In the genomic region with DNA sequence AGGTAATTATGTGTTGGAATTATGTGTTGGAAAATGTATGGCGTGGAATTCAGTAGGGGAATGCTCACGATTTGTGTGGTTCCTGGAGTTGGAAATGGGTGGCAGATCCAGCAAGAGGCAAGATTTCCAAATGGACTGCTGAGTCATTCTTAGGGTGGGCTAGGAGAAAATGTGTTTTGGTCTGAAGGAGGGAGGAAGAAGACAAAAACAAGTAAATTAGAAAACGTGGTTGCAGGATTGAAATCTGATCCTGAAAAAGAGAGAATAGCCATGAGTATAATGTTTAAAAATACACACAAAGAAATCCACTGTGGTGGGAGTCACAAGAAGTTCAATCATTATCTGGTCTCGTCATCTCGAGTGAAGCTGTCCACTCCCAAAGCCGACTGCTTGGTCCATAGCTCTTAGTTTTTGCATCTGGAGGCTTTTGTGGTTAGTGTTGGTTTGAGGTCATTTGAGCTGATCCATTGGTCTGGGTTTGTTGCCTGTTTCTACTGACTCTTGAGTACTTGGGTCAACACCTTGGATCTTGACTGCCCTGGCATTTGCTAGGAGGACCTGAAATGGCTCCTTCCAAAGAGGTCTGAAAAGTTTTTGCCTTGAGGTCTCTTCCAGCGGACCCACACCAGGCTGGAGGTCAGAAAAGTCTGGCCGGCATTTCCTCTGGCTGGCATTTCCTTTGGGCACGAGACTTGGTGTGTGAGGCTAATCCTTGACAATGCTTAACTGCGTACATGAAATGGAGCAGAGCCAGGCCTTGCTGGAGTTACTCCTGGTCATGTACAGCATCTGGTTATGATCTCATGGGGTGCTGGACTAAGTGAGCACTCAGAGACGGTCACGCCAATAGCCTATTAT, we compare ENCODE assay signal across 14 cellular contexts. TPM values are rescaled to one million over a fixed set of nuclear protein-coding genes. Genes with fewer than 3 reads are reported as not detected.
A peak's percentile ranks its signal among the peaks of the same experiment; 100 is the strongest.
DNase-seq lines count a peak whose midpoint lies in the region; ATAC-seq, FAIRE-seq and TF ChIP-seq lines count a peak whose summit lies in the region.
"Had no signal": no experiment of that assay in that cellular context is flagged by ENCODE, and none has a peak within 500 bp of the region (broad histone marks: within the 10 kb centered on the region; RNA-seq: fewer than 3 reads in every experiment).

No MANE protein-coding gene starts in this region.

- H3K27me3 Mint-ChIP-seq in activated naive CD4-positive, alpha-beta T cell treated with anti-CD3 and anti-CD28 coated beads, Interleukin-2, amount 10 ng/mL, durations not matched to agents 7 days and 5 days: no peaks in the 10 kb centered on the region

- peak overlapping the region; percentile 61; the same call in 1 of the 2 replicates for H2BK15ac ChIP-seq in H1 (ENCODE audit: low read length)

- H3K4me2 ChIP-seq in OCI-LY3 (ENCODE audit: low read length) (peak overlapping the region; percentile 98), H1 (ENCODE audit: insufficient read depth in 1 of 2, low read depth in 2 of 2, low read length in 2 of 2) (no peak overlapping the region; a peak in 1 of 4 replicates)

- H3K4ac ChIP-seq in H1 (replicated peaks; ENCODE audit: insufficient read length, low read depth, low read length): no peak overlapping the region

- H3K4me3 ChIP-seq in OCI-LY3 (ENCODE audit: low read length): peak overlapping the region; percentile 95
- no peak overlapping the region for H3K4me3 ChIP-seq in H1 (ENCODE audit: extremely low read depth in 1 of 4, insufficient read depth in 2 of 4, low read depth in 3 of 4, low read length in 4 of 4)

- peaks cover 3% of the 10 kb centered on the region for H3K36me3 ChIP-seq in OCI-LY3 (replicated peaks; ENCODE audit: low read depth, low read length)
- H3K36me3 ChIP-seq in H1 (ENCODE audit: control insufficient read depth in 2 of 4, insufficient read depth in 4 of 4, low read length in 3 of 4): no peaks in the 10 kb centered on the region
- H3K36me3 ChIP-seq: right atrium auricular region had no signal

- H3K23ac ChIP-seq in H1 (ENCODE audit: insufficient read length): no peak overlapping the region

- H3K79me2 ChIP-seq in OCI-LY3 (ENCODE audit: low read length) (peaks cover 58% of the 10 kb centered on the region), H1 (ENCODE audit: control insufficient read depth in 1 of 2, insufficient read depth in 2 of 2, low read length in 2 of 2) (no peaks in the 10 kb centered on the region)

- no peak overlapping the region for H4K5ac ChIP-seq in H1 (ENCODE audit: insufficient read length, low read depth, low read length)

- H3K23me2 ChIP-seq in H1 (ENCODE audit: low read depth, low read length): no peaks in the 10 kb centered on the region; the same call in 1 of the 2 replicates

- peak overlapping the region; percentile 81 for H3K4me3 Mint-ChIP-seq in activated naive CD4-positive, alpha-beta T cell treated with anti-CD3 and anti-CD28 coated beads, Interleukin-2, amount 10 ng/mL, durations not matched to agents 7 days and 5 days
- peak overlapping the region; percentile 77 for H3K4me3 Mint-ChIP-seq in stimulated activated effector memory CD8-positive, alpha-beta T cell treated with anti-CD3 and anti-CD28 coated beads, Interleukin-12 subunit alpha, Interleukin-12 subunit beta, amount 100 ng/mL, for 72 hours
- H3K4me3 Mint-ChIP-seq: mesothelial cell of epicardium had no signal

- H3K9me3 ChIP-seq in OCI-LY3 (ENCODE audit: insufficient read depth, low read length): no peaks in the 10 kb centered on the region
- no peaks in the 10 kb centered on the region for H3K9me3 ChIP-seq in H1 (ENCODE audit: insufficient read depth in 2 of 2, low read depth in 1 of 2, low read length in 1 of 2)
- H3K9me3 ChIP-seq: right atrium auricular region had no signal

- 88 to 100% methylated on average over 1 to 12 of the region's 12 CpGs for WGBS in H1 (ENCODE audit: extremely low coverage in 1 of 2, insufficient coverage in 1 of 2, insufficient read length in 1 of 2, insufficient replicate concordance in 2 of 2, low coverage in 1 of 2, low lambda C conversion rate in 2 of 2, missing lambda C conversion rate in 1 of 2), 2 experiments

- H4K20me1 ChIP-seq in OCI-LY3 (ENCODE audit: insufficient read depth, low read length) (no peaks in the 10 kb centered on the region; the same call in 1 of the 2 replicates), H1 (replicated peaks in 1 of 2; ENCODE audit: control insufficient read depth in 1 of 2, insufficient read depth in 2 of 2, low read length in 2 of 2) (no peaks in the 10 kb centered on the region)

- peaks cover 64% of the 10 kb centered on the region for H3K4me1 Mint-ChIP-seq in activated naive CD4-positive, alpha-beta T cell treated with anti-CD3 and anti-CD28 coated beads, Interleukin-2, amount 10 ng/mL, durations not matched to agents 7 days and 5 days
- H3K4me1 Mint-ChIP-seq in stimulated activated effector memory CD8-positive, alpha-beta T cell treated with anti-CD3 and anti-CD28 coated beads, Interleukin-12 subunit alpha, Interleukin-12 subunit beta, amount 100 ng/mL, for 72 hours: peaks cover 48% of the 10 kb centered on the region

- H3K14ac ChIP-seq in H1 (ENCODE audit: insufficient read length): no peak overlapping the region

- H4K8ac ChIP-seq in H1 (ENCODE audit: extremely low read depth, insufficient read depth, low read length): no peak overlapping the region; the same call in 1 of the 2 replicates

- TF ChIP-seq RAD21 in H1 (IDR thresholded peaks at IDR 0.05 in 1 of 2, conservative IDR thresholded peaks at IDR 0.05 in 1 of 2; ENCODE audit: low read depth in 2 of 2, low read length in 2 of 2): no peak

- no peak for ATAC-seq in stimulated activated effector memory CD8-positive, alpha-beta T cell treated with anti-CD3 and anti-CD28 coated beads, Interleukin-12 subunit alpha, Interleukin-12 subunit beta, amount 100 ng/mL, for 72 hours
- ATAC-seq in HG03108 (IDR thresholded peaks at IDR 0.05; ENCODE audit: unreplicated experiment) (no peak), GM19023 (IDR thresholded peaks at IDR 0.05; ENCODE audit: unreplicated experiment) (no peak)

- POLR2A ChIA-PET in H1 (lab: Charles Lee; ENCODE audit: partially characterized antibody): no interaction called here

- TF ChIP-seq CTCF in OCI-LY3 (IDR thresholded peaks at IDR 0.05; ENCODE audit: low read depth, low read length) (no peak), H1 (IDR thresholded peaks at IDR 0.05; ENCODE audit: control extremely low read depth in 1 of 3, insufficient read depth in 1 of 3, low read depth in 1 of 3, low read length in 3 of 3) (no peak)

- H2BK120ac ChIP-seq in H1 (replicated peaks; ENCODE audit: low read depth, low read length): no peak overlapping the region

- CTCF ChIA-PET in activated naive CD4-positive, alpha-beta T cell treated with anti-CD3 and anti-CD28 coated beads, Interleukin-2, amount 10 ng/mL, durations not matched to agents 7 days and 5 days (lab: Charles Lee): interaction anchor here (1.1 to 3.0 kb wide), 4 partner anchors 40 to 88 kb away, joined by 3 to 14 read pairs (median 10); no protein-coding TSS in a partner anchor
- CTCF ChIA-PET in H1 (lab: Charles Lee; ENCODE audit: partially characterized antibody): interaction anchor here (1.1 to 7.3 kb wide), 9 partner anchors 9 to 242 kb away, joined by 3 to 53 read pairs (median 13); partner anchors contain the start of gene MX2

- no peak for DNase-seq in activated naive CD4-positive, alpha-beta T cell treated with anti-CD3 and anti-CD28 coated beads, Interleukin-2, amount 10 ng/mL, durations not matched to agents 7 days and 5 days
- no peak for DNase-seq in activated naive CD4-positive, alpha-beta T cell (lab: John Stamatoyannopoulos, UW)
- no peak for DNase-seq in H1 (ENCODE audit: low read depth in 1 of 2, low spot score in 2 of 2)
- no peak for DNase-seq in stimulated activated effector memory CD8-positive, alpha-beta T cell treated with anti-CD3 and anti-CD28 coated beads, Interleukin-12 subunit alpha, Interleukin-12 subunit beta, amount 100 ng/mL, for 72 hours (ENCODE audit: low spot score in 2 of 2)
- DNase-seq in GM12892 (ENCODE audit: insufficient read length): no peak
- DNase-seq: NCI-H226 had no signal

- H2BK12ac ChIP-seq in H1 (ENCODE audit: low read depth, low read length): no peak overlapping the region

- no peak overlapping the region; the same call in 1 of the 2 replicates for H2BK5ac ChIP-seq in H1 (ENCODE audit: low read depth, low read length)

- TF ChIP-seq EP300 in H1 (IDR thresholded peaks at IDR 0.05; ENCODE audit: borderline replicate concordance in 1 of 2, low read depth in 2 of 2, low read length in 2 of 2): no peak

- TF ChIP-seq POLR2A in H1 (IDR thresholded peaks at IDR 0.05; ENCODE audit: control extremely low read depth in 1 of 2, low read depth in 2 of 2, low read length in 2 of 2) (no peak), GM12892 (IDR thresholded peaks at IDR 0.05; ENCODE audit: low read depth, low read length) (no peak)

- H3K56ac ChIP-seq in H1 (replicated peaks; ENCODE audit: insufficient read length, low read depth, low read length): no peak overlapping the region

- H3K18ac ChIP-seq in H1 (ENCODE audit: extremely low read depth, low read length): no peak overlapping the region

- H3K36me3 Mint-ChIP-seq in activated naive CD4-positive, alpha-beta T cell treated with anti-CD3 and anti-CD28 coated beads, Interleukin-2, amount 10 ng/mL, durations not matched to agents 7 days and 5 days: peaks cover 33% of the 10 kb centered on the region
- no peaks in the 10 kb centered on the region for H3K36me3 Mint-ChIP-seq in stimulated activated effector memory CD8-positive, alpha-beta T cell treated with anti-CD3 and anti-CD28 coated beads, Interleukin-12 subunit alpha, Interleukin-12 subunit beta, amount 100 ng/mL, for 72 hours
- H3K36me3 Mint-ChIP-seq: mesothelial cell of epicardium had no signal

- H2AK5ac ChIP-seq in H1 (ENCODE audit: low read depth, low read length): no peak overlapping the region; the same call in 1 of the 2 replicates

- no peaks in the 10 kb centered on the region; the same call in 1 of the 2 replicates for H3K79me1 ChIP-seq in H1 (ENCODE audit: low read depth, low read length)

- H3K27ac ChIP-seq in OCI-LY3 (ENCODE audit: low read length) (peak overlapping the region; percentile 89), H1 (ENCODE audit: low read depth, low read length) (no peak overlapping the region)
- H3K27ac ChIP-seq: RWPE1, VCaP had no signal

- H4K91ac ChIP-seq in H1 (replicated peaks; ENCODE audit: insufficient read length, low read length): no peak overlapping the region

- H2AFZ ChIP-seq in OCI-LY3 (ENCODE audit: low read depth, low read length) (peak overlapping the region; percentile 39; the same call in 1 of the 2 replicates), H1 (ENCODE audit: low read length) (no peak overlapping the region)

- no peaks in the 10 kb centered on the region for H3K9me3 Mint-ChIP-seq in activated naive CD4-positive, alpha-beta T cell treated with anti-CD3 and anti-CD28 coated beads, Interleukin-2, amount 10 ng/mL, durations not matched to agents 7 days and 5 days
- H3K9me3 Mint-ChIP-seq in stimulated activated effector memory CD8-positive, alpha-beta T cell treated with anti-CD3 and anti-CD28 coated beads, Interleukin-12 subunit alpha, Interleukin-12 subunit beta, amount 100 ng/mL, for 72 hours: no peaks in the 10 kb centered on the region
- H3K9me3 Mint-ChIP-seq: mesothelial cell of epicardium had no signal

- H3K27me3 ChIP-seq in OCI-LY3 (ENCODE audit: low read depth, low read length) (no peaks in the 10 kb centered on the region), H1 (replicated peaks in 1 of 4; ENCODE audit: control insufficient read depth in 3 of 4, extremely low read depth in 1 of 4, insufficient read depth in 3 of 4, low read length in 3 of 4) (peaks cover 0 to 1% (median 0%) of the 10 kb centered on the region in 4 experiments; a peak in 1 of 7 replicates)
- H3K27me3 ChIP-seq: right atrium auricular region had no signal

- H3K9ac ChIP-seq in OCI-LY3 (ENCODE audit: low read length): peak overlapping the region; percentile 98
- H3K9ac ChIP-seq in H1 (replicated peaks in 1 of 4; ENCODE audit: extremely low read depth in 1 of 4, low read depth in 3 of 4, low read length in 3 of 4): no peak overlapping the region

- H3K4me1 ChIP-seq in OCI-LY3 (ENCODE audit: low read length) (peaks cover 40% of the 10 kb centered on the region), H1 (replicated peaks in 1 of 4; ENCODE audit: control insufficient read depth in 3 of 4, insufficient read depth in 4 of 4, low read length in 3 of 4) (peaks cover 0 to 15% (median 3%) of the 10 kb centered on the region in 4 experiments; a peak in 5 of 7 replicates)

- 0 out of 2 replicates have a peak overlapping the region, but pooled peaks have one; percentile 72 for H2BK20ac ChIP-seq in H1 (ENCODE audit: low read length)

- H3K27ac Mint-ChIP-seq in activated naive CD4-positive, alpha-beta T cell treated with anti-CD3 and anti-CD28 coated beads, Interleukin-2, amount 10 ng/mL, durations not matched to agents 7 days and 5 days: peak overlapping the region; percentile 96
- peak overlapping the region; percentile 94 for H3K27ac Mint-ChIP-seq in stimulated activated effector memory CD8-positive, alpha-beta T cell treated with anti-CD3 and anti-CD28 coated beads, Interleukin-12 subunit alpha, Interleukin-12 subunit beta, amount 100 ng/mL, for 72 hours
- H3K27ac Mint-ChIP-seq: mesothelial cell of epicardium had no signal

- FAIRE-seq in H1 (lab: Jason Lieb, UNC): no peak
- no peak for FAIRE-seq in GM12892 (lab: Jason Lieb, UNC)
- FAIRE-seq: H54 had no signal

RNA-seq across cellular contexts. Expression of gene MX2, which starts 9.2 kb away (rescaled TPM):
- total RNA-seq in H1 (2021; fragmentation: NEBNext Ultra II Directional; extraction: Animal tissue kit (Norgen Biotek cat#: 25700)): 8.9 TPM in 2 replicates
- polyA plus RNA-seq in H1 (2011; rRNA removed): 2.8 and 3.1 TPM in 2 replicates
- polyA plus RNA-seq in H1 (2011; cell fraction: cytosol; rRNA removed): 3.1 TPM
- polyA plus RNA-seq in H1 (2011; cell fraction: nucleus; rRNA removed): 4.0 TPM
- 3.9 to 5.5 TPM (median 4.9 TPM) in 4 replicates for polyA plus RNA-seq in H1 (2012, experiment 1 of 2)
- polyA plus RNA-seq in H1 (2012, experiment 2 of 2): 0.91 TPM
- 3.6 TPM for polyA plus RNA-seq in H1 (2013, experiment 1 of 2)
- polyA plus RNA-seq in H1 (2013, experiment 2 of 2): 4.0 TPM
- polyA minus RNA-seq in H1 (2011; rRNA and poly(A)+ RNA removed): 4.2 and 5.6 TPM in 2 replicates
- polyA minus RNA-seq in H1 (2011; cell fraction: cytosol; rRNA and poly(A)+ RNA removed): 1.5 TPM
- polyA minus RNA-seq in H1 (2011; cell fraction: nucleus; rRNA and poly(A)+ RNA removed): 6.6 TPM
- polyA plus RNA-seq in GM12892 (2012; ENCODE audit: missing spikeins): 50.1 TPM

RNA-seq across cellular contexts. Expression of gene FAM3B, which starts 54.5 kb away (rescaled TPM):
- 2.0 and 3.1 TPM in 2 replicates for total RNA-seq in H1 (2021; fragmentation: NEBNext Ultra II Directional; extraction: Animal tissue kit (Norgen Biotek cat#: 25700))
- polyA plus RNA-seq in H1 (2011; rRNA removed): 2.0 TPM in 2 replicates
- 2.7 TPM for polyA plus RNA-seq in H1 (2011; cell fraction: cytosol; rRNA removed)
- 1.2 TPM for polyA plus RNA-seq in H1 (2011; cell fraction: nucleus; rRNA removed)
- polyA plus RNA-seq in H1 (2012, experiment 1 of 2): 2.1 to 3.4 TPM (median 2.2 TPM) in 4 replicates
- polyA plus RNA-seq in H1 (2012, experiment 2 of 2): 1.00 TPM
- polyA plus RNA-seq in H1 (2013, experiment 1 of 2): 2.0 TPM
- polyA plus RNA-seq in H1 (2013, experiment 2 of 2): 2.2 TPM
- 1.0 and 3.1 TPM in 2 replicates for polyA minus RNA-seq in H1 (2011; rRNA and poly(A)+ RNA removed)
- polyA minus RNA-seq in H1 (2011; cell fraction: cytosol; rRNA and poly(A)+ RNA removed): 1.3 TPM
- polyA minus RNA-seq in H1 (2011; cell fraction: nucleus; rRNA and poly(A)+ RNA removed): 1.6 TPM
- not detected for polyA plus RNA-seq in GM12892 (2012; ENCODE audit: missing spikeins)
- total RNA-seq: right atrium auricular region had no signal

RNA-seq across cellular contexts. Expression of gene MX1, which starts 55.0 kb away (rescaled TPM):
- 3.1 and 3.8 TPM in 2 replicates for total RNA-seq in H1 (2021; fragmentation: NEBNext Ultra II Directional; extraction: Animal tissue kit (Norgen Biotek cat#: 25700))
- polyA plus RNA-seq in H1 (2011; rRNA removed): 5.1 and 5.7 TPM in 2 replicates
- 4.8 TPM for polyA plus RNA-seq in H1 (2011; cell fraction: cytosol; rRNA removed)
- polyA plus RNA-seq in H1 (2011; cell fraction: nucleus; rRNA removed): 9.7 TPM
- polyA plus RNA-seq in H1 (2012, experiment 1 of 2): 3.9 to 7.5 TPM (median 7.1 TPM) in 4 replicates
- 3.5 TPM for polyA plus RNA-seq in H1 (2012, experiment 2 of 2)
- 1.6 TPM for polyA plus RNA-seq in H1 (2013, experiment 1 of 2)
- polyA plus RNA-seq in H1 (2013, experiment 2 of 2): 1.1 TPM
- polyA minus RNA-seq in H1 (2011; rRNA and poly(A)+ RNA removed): 9.2 and 13.0 TPM in 2 replicates
- 7.9 TPM for polyA minus RNA-seq in H1 (2011; cell fraction: cytosol; rRNA and poly(A)+ RNA removed)
- polyA minus RNA-seq in H1 (2011; cell fraction: nucleus; rRNA and poly(A)+ RNA removed): 13.8 TPM
- 130 TPM for polyA plus RNA-seq in GM12892 (2012; ENCODE audit: missing spikeins)
